Comparison of ENCODE assay signal across 15 cellular contexts in the genomic region with DNA sequence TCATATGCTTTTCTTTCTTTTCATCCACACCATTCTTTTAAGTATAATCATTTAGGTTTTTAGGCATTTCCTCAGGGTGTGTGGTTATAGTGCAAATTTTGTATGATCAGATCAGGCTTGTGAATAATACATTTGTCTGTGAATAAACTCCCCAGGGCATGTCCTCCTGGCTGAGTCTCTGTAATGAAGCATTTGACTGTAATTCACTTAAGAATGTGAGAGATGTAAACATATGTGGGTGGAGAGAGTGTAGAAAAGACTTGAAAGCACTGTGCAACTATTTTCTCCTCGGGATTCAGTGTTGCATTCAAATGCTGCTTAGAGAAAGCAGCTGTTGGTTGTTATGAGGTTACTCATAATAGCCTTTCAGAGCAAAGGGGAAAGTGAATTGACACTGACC.
DNase-seq lines count a peak whose midpoint lies in the region; FAIRE-seq and TF ChIP-seq lines count a peak whose summit lies in the region.
"Had no signal": no experiment of that assay in that cellular context is flagged by ENCODE, and none has a peak within 500 bp of the region (broad histone marks: within the 10 kb centered on the region; RNA-seq: fewer than 3 reads in every experiment).

No MANE protein-coding gene starts in this region.

- DNase-seq in H4 (ENCODE audit: low spot score) (peak; percentile 76), astrocyte of the cerebellum (ENCODE audit: low read depth) (peak; percentile 73), fibroblast of the conjunctiva (ENCODE audit: low read depth) (peak; percentile 95), smooth muscle cell (lab: John Stamatoyannopoulos, UW; ENCODE audit: unreplicated experiment) (no peak), GM12892 (ENCODE audit: insufficient read length) (no peak), ascending aorta (ENCODE audit: low spot score in 2 of 2) (no peak), tibial nerve (ENCODE audit: low spot score in 2 of 2) (no peak), cerebellum (ENCODE audit: low spot score) (no peak)
- DNase-seq: activated naive CD4-positive, alpha-beta T cell; endodermal cell; heart right ventricle; left colon; NCI-H2081 treated with DMSO at 0.1 percent for 48 hours; NCI-H748 treated with DMSO at 0.1 percent for 48 hours had no signal

- WGBS in smooth muscle cell (ENCODE audit: low lambda C conversion rate) = 4% methylated on average over 1 of the region's 1 CpG
- 17 to 18% methylated on average over 1 of the region's 1 CpG for WGBS in tibial nerve, 2 donors

- no peak for TF ChIP-seq CTCF in astrocyte of the cerebellum (IDR thresholded peaks at IDR 0.05; ENCODE audit: low read depth, low read length, missing control alignments)
- no peak for TF ChIP-seq CTCF in smooth muscle cell (IDR thresholded peaks at IDR 0.05; ENCODE audit: borderline replicate concordance, insufficient read depth, poor library complexity, severe bottlenecking)
- TF ChIP-seq CTCF in ascending aorta (IDR thresholded peaks at IDR 0.05) = no peak
- TF ChIP-seq CTCF in tibial nerve (IDR thresholded peaks at IDR 0.05) = no peak

- in situ Hi-C loops in astrocyte of the cerebellum (cut with HindIII; ENCODE audit: low sequenced_read_pairs) = no loop called here

- H3K36me3 ChIP-seq in smooth muscle cell (ENCODE audit: low read depth) = no peaks in the 10 kb centered on the region
- no peaks in the 10 kb centered on the region for H3K36me3 ChIP-seq in ascending aorta
- H3K36me3 ChIP-seq in tibial nerve = no peaks in the 10 kb centered on the region
- H3K36me3 ChIP-seq: heart right ventricle had no signal

- H3K4me1 ChIP-seq in smooth muscle cell (ENCODE audit: low read depth) (peaks cover 9% of the 10 kb centered on the region), ascending aorta (no peaks in the 10 kb centered on the region), tibial nerve (peaks cover 0 to 6% (median 0%) of the 10 kb centered on the region in 4 donors)
- H3K4me1 ChIP-seq: heart right ventricle had no signal

- TF ChIP-seq EP300 in tibial nerve (IDR thresholded peaks at IDR 0.05) = no peak

- no peak for FAIRE-seq in GM12892 (lab: Jason Lieb, UNC)
- FAIRE-seq: G401.6 had no signal

- H3K9ac ChIP-seq in smooth muscle cell (ENCODE audit: low read depth) = no peak overlapping the region

- H3K27ac ChIP-seq in smooth muscle cell (ENCODE audit: low read depth) (no peak overlapping the region), ascending aorta (no peak overlapping the region), tibial nerve (no peak overlapping the region)
- H3K27ac ChIP-seq: heart right ventricle had no signal

- no peaks in the 10 kb centered on the region for H3K79me2 ChIP-seq in smooth muscle cell (ENCODE audit: low read depth)

- no peaks in the 10 kb centered on the region for H3F3A ChIP-seq in smooth muscle cell (ENCODE audit: low read depth)

- TF ChIP-seq POLR2A in GM12892 (IDR thresholded peaks at IDR 0.05; ENCODE audit: low read depth, low read length) = no peak
- no peak for TF ChIP-seq POLR2A in tibial nerve (IDR thresholded peaks at IDR 0.05)

- H3K4me3 ChIP-seq in astrocyte of the cerebellum (ENCODE audit: low read depth, low read length) (no peak overlapping the region), smooth muscle cell (no peak overlapping the region), ascending aorta (no peak overlapping the region), tibial nerve (no peak overlapping the region)
- H3K4me3 ChIP-seq: heart right ventricle had no signal

- no peaks in the 10 kb centered on the region for H3K9me3 ChIP-seq in smooth muscle cell (replicated peaks; ENCODE audit: low read depth)
- no peaks in the 10 kb centered on the region for H3K9me3 ChIP-seq in ascending aorta
- no peaks in the 10 kb centered on the region for H3K9me3 ChIP-seq in tibial nerve
- H3K9me3 ChIP-seq: heart right ventricle had no signal

- H2AFZ ChIP-seq in smooth muscle cell (ENCODE audit: low read depth) = no peak overlapping the region

- peak overlapping the region; percentile 28 for H3K4me2 ChIP-seq in smooth muscle cell

- H3K27me3 ChIP-seq in smooth muscle cell (ENCODE audit: low read depth) = no peaks in the 10 kb centered on the region
- no peaks in the 10 kb centered on the region for H3K27me3 ChIP-seq in ascending aorta
- H3K27me3 ChIP-seq in tibial nerve = no peaks in the 10 kb centered on the region

- H4K20me1 ChIP-seq in smooth muscle cell (ENCODE audit: low read depth) = no peaks in the 10 kb centered on the region

- intact Hi-C loops in ascending aorta (cut with DNase I) = no loop called here

Comparison
In these comparisons a context has a peak if more than half of its experiments do, and no peak if none do; other contexts are left out.
1. DNase-seq: peak in H4 (single experiment), astrocyte of the cerebellum (single experiment) and fibroblast of the conjunctiva (single experiment); none in smooth muscle cell (single experiment), GM12892 (single experiment), ascending aorta (0 of 2), tibial nerve (0 of 2) and cerebellum (single experiment).